ENCODE assay signal across 20 cellular contexts in the genomic region with DNA sequence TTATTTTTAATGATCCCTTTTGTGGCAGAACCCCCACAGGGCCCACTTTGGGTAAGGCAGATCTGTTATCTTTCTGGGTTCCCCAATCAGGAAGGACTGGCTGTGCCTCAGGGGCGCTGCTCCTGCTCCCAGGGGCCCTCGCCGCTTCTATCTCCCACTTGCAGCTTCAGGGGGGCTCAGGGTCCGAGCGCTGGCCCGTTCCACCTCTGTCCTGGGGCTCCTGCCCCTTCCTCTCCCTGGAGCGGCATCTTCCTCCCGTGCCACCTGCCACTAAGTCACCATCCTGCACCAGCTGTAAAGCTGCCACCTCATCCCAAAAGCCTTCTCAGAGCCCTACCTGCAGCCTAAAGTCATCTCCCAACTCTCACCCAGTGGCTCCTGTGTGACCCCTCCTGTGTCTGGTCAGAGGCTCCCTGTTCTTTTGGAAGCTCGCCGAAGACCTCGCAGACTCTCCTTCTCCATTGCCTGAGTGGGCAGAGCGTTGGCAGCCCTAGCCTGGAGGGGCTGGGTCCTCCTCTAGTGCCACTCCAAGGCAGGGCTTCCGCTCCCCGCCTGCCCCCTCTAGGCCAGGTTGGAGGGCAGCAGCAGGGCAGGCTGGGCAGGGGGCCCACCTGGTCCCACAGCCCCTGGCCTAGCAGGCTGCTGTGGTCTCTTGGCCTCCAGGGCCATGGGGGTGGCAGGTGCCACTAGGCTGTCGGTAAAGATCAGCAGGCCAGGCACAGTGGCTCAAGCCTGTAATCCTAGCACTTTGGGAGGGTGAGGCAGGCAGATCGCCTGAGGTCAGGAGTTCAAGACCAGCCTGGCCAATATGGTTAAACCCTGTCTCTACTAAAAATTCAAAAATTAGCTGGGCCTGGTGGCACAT.
A peak's percentile ranks its signal among the peaks of the same experiment; 100 is the strongest.
DNase-seq lines count a peak whose midpoint lies in the region; ATAC-seq and TF ChIP-seq lines count a peak whose summit lies in the region.
"Had no signal": no experiment of that assay in that cellular context is flagged by ENCODE, and none has a peak within 500 bp of the region (broad histone marks: within the 10 kb centered on the region; RNA-seq: fewer than 3 reads in every experiment).

No MANE protein-coding gene starts in this region.

- TF ChIP-seq EP300 in esophagus muscularis mucosa (IDR thresholded peaks at IDR 0.05), result no peak

- DNase-seq in AG08396 (ENCODE audit: low spot score), result peak; percentile 1
- peak; percentile 49 for DNase-seq in H7
- peak; percentile 91 for DNase-seq in esophagus muscularis mucosa (ENCODE audit: extremely low spot score)
- DNase-seq in stimulated activated CD8-positive, alpha-beta memory T cell treated with anti-CD3 and anti-CD28 coated beads, Interleukin-4, amount 100 ng/mL, for 48 hours, result peak; percentile 10
- no peak for DNase-seq in SIG-M5 treated with dmso at 0.1 percent for 504 hours (lab: John Stamatoyannopoulos, UW; ENCODE audit: unreplicated experiment)
- DNase-seq: activated CD4-positive, alpha-beta T cell treated with anti-CD3 and anti-CD28 coated beads, Interleukin-2, amount 10 ng/mL, durations not matched to agents 24 days and 14 days; foreskin keratinocyte; NCI-H1048; NCI-H187 treated with DMSO at 0.1 percent for 48 hours; NCI-H345; NCI-H774; small intestine; stimulated activated naive CD8-positive, alpha-beta T cell treated with anti-CD3 and anti-CD28 coated beads, Interleukin-15, Interleukin-2, amounts not matched to agents 100 U/mL and 50 U/mL, for 24 hours; transverse colon had no signal

- no peak for TF ChIP-seq CTCF in esophagus muscularis mucosa (IDR thresholded peaks at IDR 0.05)

- H3K4me1 ChIP-seq in esophagus muscularis mucosa, result no peaks in the 10 kb centered on the region
- H3K4me1 ChIP-seq: body of pancreas, foreskin keratinocyte, transverse colon had no signal

- H3K4me3 ChIP-seq in H7 (ENCODE audit: insufficient read depth, low read depth, low read length) (no peak overlapping the region), esophagus muscularis mucosa (no peak overlapping the region)
- H3K4me3 ChIP-seq: body of pancreas, transverse colon had no signal

- H3K27me3 ChIP-seq in H7 (ENCODE audit: control insufficient read depth, insufficient read depth, low read length) (no peaks in the 10 kb centered on the region), esophagus muscularis mucosa (peaks cover 0 to 13% (median 0%) of the 10 kb centered on the region in 4 donors)
- H3K27me3 ChIP-seq: body of pancreas, foreskin keratinocyte, neutrophil, transverse colon had no signal

- no peak for ATAC-seq in GM21360 (IDR thresholded peaks at IDR 0.05; ENCODE audit: unreplicated experiment)
- ATAC-seq in activated CD4-positive, CD25-positive, alpha-beta regulatory T cell treated with anti-CD3 and anti-CD28 coated beads, Interleukin-2, amount 50 U/mL, for 24 hours, result no peak
- ATAC-seq in HG03354 (IDR thresholded peaks at IDR 0.05; ENCODE audit: poor library complexity, severe bottlenecking, unreplicated experiment), result no peak
- ATAC-seq: body of pancreas; foreskin keratinocyte; stimulated activated naive CD8-positive, alpha-beta T cell treated with anti-CD3 and anti-CD28 coated beads, Interleukin-15, Interleukin-2, amounts not matched to agents 100 U/mL and 50 U/mL, for 24 hours; T-cell had no signal

- no peak overlapping the region for H3K27ac ChIP-seq in esophagus muscularis mucosa (replicated peaks in 1 of 4)
- H3K27ac ChIP-seq: body of pancreas, foreskin keratinocyte, neutrophil, transverse colon had no signal

- 85% methylated on average over 15 of the region's 16 CpGs for WGBS in esophagus muscularis mucosa

- TF ChIP-seq POLR2A in esophagus muscularis mucosa (IDR thresholded peaks at IDR 0.05; ENCODE audit: low read depth), result no peak

- intact Hi-C loops in esophagus muscularis mucosa (cut with DNase I), result no loop called here

- H3K36me3 ChIP-seq in H7 (replicated peaks; ENCODE audit: control insufficient read depth, insufficient read depth, low read length), result no peaks in the 10 kb centered on the region
- H3K36me3 ChIP-seq in esophagus muscularis mucosa, result no peaks in the 10 kb centered on the region
- H3K36me3 ChIP-seq: neutrophil, transverse colon had no signal

- no peaks in the 10 kb centered on the region for H3K9me3 ChIP-seq in esophagus muscularis mucosa
- H3K9me3 ChIP-seq: body of pancreas, neutrophil, transverse colon had no signal
